In the genomic region with DNA sequence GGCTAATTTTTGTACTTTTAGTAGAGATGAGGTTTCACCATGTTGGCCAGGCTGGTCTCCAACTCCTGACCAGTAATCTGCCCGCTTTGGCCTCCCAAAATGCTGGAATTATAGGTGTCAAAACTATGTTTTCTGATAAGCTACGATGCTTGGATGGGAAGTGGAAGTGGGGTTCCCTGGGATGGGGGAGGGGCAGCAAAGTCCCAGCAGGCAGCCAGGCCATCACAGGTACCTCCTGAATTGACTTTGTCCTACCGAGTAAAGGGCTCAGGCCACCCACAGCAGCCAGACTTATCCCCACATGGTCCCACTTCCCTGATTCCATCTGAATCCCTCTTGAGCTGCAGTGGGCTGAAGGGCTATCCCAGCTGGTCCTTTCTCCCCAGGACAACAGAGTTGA, we compare ENCODE assay signal across 22 cellular contexts. TPM values are rescaled to one million over a fixed set of nuclear protein-coding genes. Genes with fewer than 3 reads are reported as not detected.
DNase-seq lines count a peak whose midpoint lies in the region; ATAC-seq and TF ChIP-seq lines count a peak whose summit lies in the region.
"Had no signal": no experiment of that assay in that cellular context is flagged by ENCODE, and none has a peak within 500 bp of the region (broad histone marks: within the 10 kb centered on the region; RNA-seq: fewer than 3 reads in every experiment).

No MANE protein-coding gene starts in this region.

- TF ChIP-seq POLR2A in transverse colon (IDR thresholded peaks at IDR 0.05): no peak

- H3K9me3 ChIP-seq in muscle layer of colon (ENCODE audit: low read length) (no peaks in the 10 kb centered on the region), transverse colon (no peaks in the 10 kb centered on the region)
- H3K9me3 ChIP-seq: prostate gland had no signal

- H3K4me1 ChIP-seq in muscle layer of colon (ENCODE audit: insufficient read depth, low read length) (peaks cover 43% of the 10 kb centered on the region), transverse colon (peaks cover 15 to 54% (median 31%) of the 10 kb centered on the region in 4 donors)
- H3K4me1 ChIP-seq: prostate gland had no signal

- no peak for ATAC-seq in HG03025 (IDR thresholded peaks at IDR 0.05; ENCODE audit: low FRiP score, unreplicated experiment)
- ATAC-seq in stimulated activated naive CD8-positive, alpha-beta T cell treated with anti-CD3 and anti-CD28 coated beads, Interleukin-15, amount 100 ng/mL, for 72 hours: no peak
- ATAC-seq: activated naive CD8-positive, alpha-beta T cell treated with anti-CD3 and anti-CD28 coated beads, Interleukin-2, amount 50 U/mL, for 24 hours had no signal

- peaks cover 50% of the 10 kb centered on the region for H3K4me1 Mint-ChIP-seq in stimulated activated naive CD8-positive, alpha-beta T cell treated with anti-CD3 and anti-CD28 coated beads, Interleukin-15, amount 100 ng/mL, for 72 hours

- no peak for TF ChIP-seq CTCF in transverse colon (IDR thresholded peaks at IDR 0.05)

- H3K9ac ChIP-seq in muscle layer of colon (ENCODE audit: low read length): no peak overlapping the region

- in situ Hi-C loops in transverse colon (cut with MboI; ENCODE audit: low pct_ligation_motif_present in 1 of 4, low pct_unique_long_range_greater_than_20kb in 1 of 4, low sequenced_read_pairs in 3 of 4): no loop called here

- WGBS in transverse colon (ENCODE audit: low coverage in 1 of 2), 2 donors: 89 to 100% methylated on average over 1 to 3 of the region's 3 CpGs

- peak overlapping the region; percentile 96 for H3K27ac ChIP-seq in caudate nucleus (ENCODE audit: low read depth, low read length)
- peak overlapping the region; percentile 10 for H3K27ac ChIP-seq in muscle layer of colon (ENCODE audit: low read depth, low read length)
- H3K27ac ChIP-seq in transverse colon: peak overlapping the region; percentile 99 to 100 (median 100)
- H3K27ac ChIP-seq: cardiac muscle cell had no signal

- DNase-seq in activated effector memory CD4-positive, alpha-beta T cell treated with anti-CD3 and anti-CD28 coated beads, Interleukin-2, amount 50 U/mL, for 16 hours: peak; percentile 44
- no peak for DNase-seq in activated effector memory CD4-positive, alpha-beta T cell treated with Interleukin-2 at 50 U/mL for 16 hours
- DNase-seq in caudate nucleus (lab: John Stamatoyannopoulos, UW) (no peak), transverse colon (no peak), germinal center (ENCODE audit: low spot score) (no peak)
- no peak for DNase-seq in stimulated activated naive CD8-positive, alpha-beta T cell treated with anti-CD3 and anti-CD28 coated beads, Interleukin-15, amount 100 ng/mL, for 72 hours
- DNase-seq: activated CD4-positive, alpha-beta T cell treated with anti-CD3 and anti-CD28 coated beads, Interleukin-2, amount 50 U/mL, for 4 hours; activated naive CD8-positive, alpha-beta T cell treated with anti-CD3 and anti-CD28 coated beads, Interleukin-2, amount 50 U/mL, for 24 hours; CD8-positive, alpha-beta memory T cell; effector CD4-positive, alpha-beta T cell; H9; MM.1S; NCI-H146; NCI-H226 had no signal

- H3K4me3 Mint-ChIP-seq in stimulated activated naive CD8-positive, alpha-beta T cell treated with anti-CD3 and anti-CD28 coated beads, Interleukin-15, amount 100 ng/mL, for 72 hours: no peak overlapping the region
- H3K4me3 Mint-ChIP-seq: activated naive CD8-positive, alpha-beta T cell treated with anti-CD3 and anti-CD28 coated beads, Interleukin-2, amount 50 U/mL, for 24 hours; H9; memory B cell had no signal

- no peaks in the 10 kb centered on the region for H3K9me3 Mint-ChIP-seq in stimulated activated naive CD8-positive, alpha-beta T cell treated with anti-CD3 and anti-CD28 coated beads, Interleukin-15, amount 100 ng/mL, for 72 hours
- H3K9me3 Mint-ChIP-seq: activated naive CD8-positive, alpha-beta T cell treated with anti-CD3 and anti-CD28 coated beads, Interleukin-2, amount 50 U/mL, for 24 hours; CD8-positive, alpha-beta memory T cell; H9; IgD-negative memory B cell; memory B cell; nephron had no signal

- no peaks in the 10 kb centered on the region for H3K27me3 ChIP-seq in muscle layer of colon (ENCODE audit: control insufficient read depth in 1 of 2, insufficient read depth in 2 of 2, low read length in 2 of 2)
- H3K27me3 ChIP-seq in transverse colon: peaks cover 2% of the 10 kb centered on the region

- peaks cover 6% of the 10 kb centered on the region for H3K27me3 Mint-ChIP-seq in stimulated activated naive CD8-positive, alpha-beta T cell treated with anti-CD3 and anti-CD28 coated beads, Interleukin-15, amount 100 ng/mL, for 72 hours
- H3K27me3 Mint-ChIP-seq: memory B cell had no signal

- H3K27ac Mint-ChIP-seq in stimulated activated naive CD8-positive, alpha-beta T cell treated with anti-CD3 and anti-CD28 coated beads, Interleukin-15, amount 100 ng/mL, for 72 hours: peak overlapping the region in 1 of 2 donors; percentile 34
- H3K27ac Mint-ChIP-seq: activated naive CD8-positive, alpha-beta T cell treated with anti-CD3 and anti-CD28 coated beads, Interleukin-2, amount 50 U/mL, for 24 hours; H9 had no signal

- no peak for TF ChIP-seq EP300 in transverse colon (IDR thresholded peaks at IDR 0.05; ENCODE audit: low read depth)

- intact Hi-C loops in transverse colon (cut with DNase I; ENCODE audit: low total_unique reads): no loop called here

- H3K36me3 ChIP-seq in muscle layer of colon (ENCODE audit: insufficient read depth, low read length) (peaks cover 48% of the 10 kb centered on the region), transverse colon (peaks cover 0 to 23% (median 10%) of the 10 kb centered on the region in 4 donors)

- H3K4me3 ChIP-seq in muscle layer of colon (ENCODE audit: low read depth in 1 of 2, low read length in 2 of 2) (no peak overlapping the region), transverse colon (no peak overlapping the region)
- H3K4me3 ChIP-seq: cardiac muscle cell, prostate gland had no signal

RNA-seq across cellular contexts. Expression of a gene that starts 6.9 kb away (rescaled TPM):
- 1,000 to 10,000 TPM; 2,288 to 6,007 (median 4,694) TPM for total RNA-seq in transverse colon

RNA-seq across cellular contexts. Expression of a gene that starts 10.4 kb away (rescaled TPM):
- 1 to 10 TPM in 3 of 4 donors, under 1 TPM in 1; 0.40 to 3.7 (median 2.6) TPM for total RNA-seq in transverse colon
- total RNA-seq: Daoy had no signal

RNA-seq across cellular contexts. Expression of a gene that starts 43.2 kb away (rescaled TPM):
- 1 to 10 TPM; 1.2 to 7.6 (median 5.9) TPM for total RNA-seq in transverse colon

Comparison
In these comparisons a context has a peak if more than half of its experiments do, and no peak if none do; other contexts are left out.
1. H3K27ac ChIP-seq: peak in every context shown above with its lines; median percentile 100 in transverse colon; 96 in caudate nucleus; 10 in muscle layer of colon.